In genomic region chr1:11623702-11624101, GRCh38 we compare ENCODE assay signal across 21 cellular contexts. TPM values are rescaled to one million over a fixed set of nuclear protein-coding genes. Genes with fewer than 3 reads are reported as not detected.
DNase-seq lines count a peak whose midpoint lies in the region; ATAC-seq, FAIRE-seq and TF ChIP-seq lines count a peak whose summit lies in the region.
"Had no signal": no experiment of that assay in that cellular context is flagged by ENCODE, and none has a peak within 500 bp of the region (broad histone marks: within the 10 kb centered on the region; RNA-seq: fewer than 3 reads in every experiment).

No MANE protein-coding gene starts in this region.

- H3K27ac ChIP-seq in HEK293 (ENCODE audit: extremely low read depth, low read depth, low read length) (no peak overlapping the region), K562 (ENCODE audit: extremely low read depth, low read depth, low read length) (no peak overlapping the region), osteoblast (ENCODE audit: low read depth, low read length) (no peak overlapping the region)
- H3K27ac ChIP-seq: 22Rv1; A549; BLaER1 treated with 17β-estradiol and CSF1 and Interleukin-3, amounts not matched to agents 10 nM and 100 nM; C4-2B had no signal

- no peak overlapping the region for H2AFZ ChIP-seq in K562 (ENCODE audit: low read depth, low read length)
- no peak overlapping the region for H2AFZ ChIP-seq in osteoblast (ENCODE audit: low read length)

- H3K4me1 ChIP-seq in HEK293 (ENCODE audit: control insufficient read depth, insufficient read depth, low read length), result no peaks in the 10 kb centered on the region
- H3K4me1 ChIP-seq in K562 (replicated peaks in 1 of 2; ENCODE audit: control insufficient read depth in 2 of 2, insufficient read depth in 2 of 2, low read length in 2 of 2), result no peaks in the 10 kb centered on the region
- H3K4me1 ChIP-seq in osteoblast (ENCODE audit: insufficient read depth, low read length), result no peaks in the 10 kb centered on the region
- H3K4me1 ChIP-seq: A549, Caco-2 had no signal

- TF ChIP-seq EP300 in K562 (IDR thresholded peaks at IDR 0.05; ENCODE audit: low read length), result no peak

- no peak for TF ChIP-seq CTCF in HEK293 (tag by site-specific recombination; IDR thresholded peaks at IDR 0.05)
- no peak for TF ChIP-seq CTCF in K562 (IDR thresholded peaks at IDR 0.05 in 2 of 3, conservative IDR thresholded peaks at IDR 0.05 in 1 of 3; ENCODE audit: insufficient read depth in 2 of 3, low read depth in 1 of 3, low read length in 3 of 3)
- TF ChIP-seq CTCF in osteoblast (IDR thresholded peaks at IDR 0.05; ENCODE audit: extremely low read depth, low read depth, low read length), result no peak

- no peak for TF ChIP-seq POLR2A in K562 (conservative IDR thresholded peaks at IDR 0.05)

- H3K79me2 ChIP-seq in K562 (ENCODE audit: control insufficient read depth, insufficient read depth, low read length), result no peaks in the 10 kb centered on the region
- no peaks in the 10 kb centered on the region for H3K79me2 ChIP-seq in osteoblast (ENCODE audit: insufficient read depth, low read length)

- CTCF ChIA-PET in HEK293 (lab: Yijun Ruan, JAX), result interaction anchor here (0.7 to 1.4 kb wide), 3 partner anchors 11 to 562 kb away, joined by 3 to 4 read pairs (median 4); no protein-coding TSS in a partner anchor
- CTCF ChIA-PET in K562 (lab: Yijun Ruan, JAX; ENCODE audit: low intra/inter-chr PET ratio), result no interaction called here

- intact Hi-C loops in K562 (cut with micrococcal nuclease), result no loop called here

- POLR2A ChIA-PET in HEK293 (lab: Yijun Ruan, JAX), result no interaction called here
- POLR2A ChIA-PET in K562 (lab: Yijun Ruan, JAX), result no interaction called here

- TF ChIP-seq RAD21 in K562 (CRISPR knock-in tag; conservative IDR thresholded peaks at IDR 0.05 in 1 of 2, IDR thresholded peaks at IDR 0.05 in 1 of 2), result no peak

- H4K20me1 ChIP-seq in K562 (replicated peaks; ENCODE audit: control insufficient read depth, insufficient read depth, low read length) (peaks cover 10% of the 10 kb centered on the region), osteoblast (ENCODE audit: insufficient read depth, low read length) (no peaks in the 10 kb centered on the region)

- ATAC-seq in K562, result no peak
- ATAC-seq: A549; CD8-positive, alpha-beta T cell had no signal

- H3K9me3 ChIP-seq in HEK293 (ENCODE audit: control insufficient read depth, insufficient read depth, low read depth, low read length), result no peaks in the 10 kb centered on the region
- H3K9me3 ChIP-seq in K562 (replicated peaks; ENCODE audit: control insufficient read depth, insufficient read depth, low read depth, low read length), result no peaks in the 10 kb centered on the region
- no peaks in the 10 kb centered on the region for H3K9me3 ChIP-seq in osteoblast (ENCODE audit: low read depth, low read length)
- H3K9me3 ChIP-seq: A549; BLaER1 treated with 17β-estradiol and CSF1 and Interleukin-3, amounts not matched to agents 10 nM and 100 nM; Caco-2 had no signal

- H3K4me3 ChIP-seq in HEK293 (ENCODE audit: low read depth, low read length) (no peak overlapping the region), K562 (no peak overlapping the region), osteoblast (ENCODE audit: insufficient read depth, low read length) (no peak overlapping the region)
- H3K4me3 ChIP-seq: A549; BLaER1 treated with 17β-estradiol and CSF1 and Interleukin-3, amounts not matched to agents 10 nM and 100 nM had no signal

- 0% methylated on average over 8 of the region's 8 CpGs for WGBS in K562 (ENCODE audit: insufficient coverage, low coverage, missing lambda C conversion rate)

- no peak overlapping the region for H3K4me2 ChIP-seq in K562 (ENCODE audit: insufficient read depth, low read length)
- no peak overlapping the region for H3K4me2 ChIP-seq in osteoblast (ENCODE audit: insufficient read depth, low read length)
- H3K4me2 ChIP-seq: A549; BLaER1 treated with 17β-estradiol and CSF1 and Interleukin-3, amounts not matched to agents 10 nM and 100 nM had no signal

- no peak overlapping the region for H3K9ac ChIP-seq in K562 (ENCODE audit: insufficient read depth in 1 of 2, low read depth in 2 of 2, low read length in 2 of 2)
- H3K9ac ChIP-seq: BLaER1 treated with 17β-estradiol and CSF1 and Interleukin-3, amounts not matched to agents 10 nM and 100 nM had no signal

- no peak for FAIRE-seq in K562 (lab: Jason Lieb, UNC)
- FAIRE-seq: A549, D721Med, G401.6, GM12891, GM19239 had no signal

- DNase-seq in K562 (ENCODE audit: extremely low read depth in 1 of 4, low spot score in 3 of 4) (no peak), osteoblast (ENCODE audit: insufficient read length, low spot score, missing footprints) (peak; percentile 29), SKM-1 treated with dmso at 0.1 percent for 144 hours (lab: John Stamatoyannopoulos, UW; ENCODE audit: unreplicated experiment) (no peak), hippocampal formation (lab: John Stamatoyannopoulos, UW) (no peak)
- DNase-seq: AML-193; Caco-2; Calu3; CD4-positive, alpha-beta T cell; CD8-positive, alpha-beta T cell; DMS79 treated with DMSO at 0.1 percent for 48 hours; GF-D8 had no signal

- H3K36me3 ChIP-seq in HEK293 (ENCODE audit: control insufficient read depth in 2 of 2, insufficient read depth in 1 of 2, low read length in 2 of 2), result no peaks in the 10 kb centered on the region
- H3K36me3 ChIP-seq in K562 (ENCODE audit: control insufficient read depth, insufficient read depth, low read length), result no peaks in the 10 kb centered on the region
- no peaks in the 10 kb centered on the region for H3K36me3 ChIP-seq in osteoblast (ENCODE audit: insufficient read depth, low read length)
- H3K36me3 ChIP-seq: BLaER1 treated with 17β-estradiol and CSF1 and Interleukin-3, amounts not matched to agents 10 nM and 100 nM had no signal

- in situ Hi-C loops in K562 (cut with MboI), result no loop called here

- BruUV-seq in K562 (replicated peaks; lab: Mats Ljungman, UMichigan), result no TSS peak

- H3K27me3 ChIP-seq in K562 (ENCODE audit: control insufficient read depth in 2 of 2, insufficient read depth in 2 of 2, low read length in 2 of 2), result peaks cover 45 to 81% of the 10 kb centered on the region in 2 experiments
- peaks cover 8% of the 10 kb centered on the region for H3K27me3 ChIP-seq in osteoblast (ENCODE audit: insufficient read depth, low read length)
- H3K27me3 ChIP-seq: BLaER1 treated with 17β-estradiol and CSF1 and Interleukin-3, amounts not matched to agents 10 nM and 100 nM had no signal

- no peaks in the 10 kb centered on the region for H3K9me1 ChIP-seq in K562 (ENCODE audit: control insufficient read depth, insufficient read depth, low read length)

RNA-seq across cellular contexts. Expression of gene FBXO2, which starts 30.5 kb away (rescaled TPM):
- 0.76 and 1.9 TPM in 2 replicates for total RNA-seq in K562 (2011; cell fraction: chromatin; rRNA removed; ENCODE audit: low replicate concordance)
- 1.7 and 1.8 TPM in 2 replicates for total RNA-seq in K562 (2011; cell fraction: nucleolus; rRNA removed)
- total RNA-seq in K562 (2011; cell fraction: nucleoplasm; rRNA removed), result 1.3 and 1.5 TPM in 2 replicates
- total RNA-seq in K562 (2014; rRNA removed), result 1.1 and 1.9 TPM in 2 replicates
- 0.16 and 0.25 TPM in 2 replicates for total RNA-seq in K562 (2014; rRNA removed; fragmentation: Illumina TruSeq; extraction: Trizol)
- 0.22 and 0.41 TPM in 2 replicates for total RNA-seq in K562 (2015; rRNA removed; fragmentation: Illumina TruSeq; extraction: Trizol)
- total RNA-seq in K562 (2021), result 1.4 and 1.7 TPM in 2 replicates
- 1.1 and 2.8 TPM in 2 replicates for polyA plus RNA-seq in K562 (2011; rRNA removed)
- polyA plus RNA-seq in K562 (2011; cell fraction: cytosol; rRNA removed), result 2.6 and 3.2 TPM in 2 replicates
- polyA plus RNA-seq in K562 (2011; cell fraction: nucleus; rRNA removed), result 4.5 and 6.3 TPM in 2 replicates
- 1.6 and 1.8 TPM in 2 replicates for polyA plus RNA-seq in K562 (2012)
- 0.27 and 0.46 TPM in 2 replicates for polyA plus RNA-seq in K562 (2014; fragmentation: Illumina TruSeq; extraction: Trizol)
- under 1 TPM; 0.04 to 0.27 TPM for polyA plus RNA-seq in K562 (2014; fragmentation: Nextera tagmentation; extraction: Ambion mirVana)
- 1.6 and 2.2 TPM in 2 replicates for polyA plus RNA-seq in K562 (2014; rRNA removed)
- 0.21 and 0.48 TPM in 2 replicates for polyA minus RNA-seq in K562 (2011; rRNA and poly(A)+ RNA removed)
- 0.57 and 2.8 TPM in 2 replicates for polyA minus RNA-seq in K562 (2011; cell fraction: cytosol; rRNA and poly(A)+ RNA removed)
- polyA minus RNA-seq in K562 (2011; cell fraction: nucleus; rRNA and poly(A)+ RNA removed), result 0.67 and 1.4 TPM in 2 replicates
- total RNA-seq in osteoblast, result 0.29 and 0.36 TPM in 2 replicates

RNA-seq across cellular contexts. Expression of gene FBXO44, which starts 31.0 kb away (rescaled TPM):
- 25.1 and 57.8 TPM in 2 replicates for total RNA-seq in K562 (2011; cell fraction: chromatin; rRNA removed; ENCODE audit: low replicate concordance)
- 47.5 and 48.8 TPM in 2 replicates for total RNA-seq in K562 (2011; cell fraction: nucleolus; rRNA removed)
- total RNA-seq in K562 (2011; cell fraction: nucleoplasm; rRNA removed), result 32.2 and 35.3 TPM in 2 replicates
- total RNA-seq in K562 (2014; rRNA removed) (11.6 and 14.7 TPM in 2 replicates), K562 (2014; rRNA removed; fragmentation: Illumina TruSeq; extraction: Trizol) (2.6 and 3.9 TPM in 2 replicates), K562 (2015; rRNA removed; fragmentation: Illumina TruSeq; extraction: Trizol) (6.1 and 6.7 TPM in 2 replicates), K562 (2021) (15.7 and 16.4 TPM in 2 replicates), osteoblast (14.4 and 16.3 TPM in 2 replicates)
- polyA plus RNA-seq in K562 (2011; rRNA removed) (8.3 and 18.1 TPM in 2 replicates), K562 (2014; fragmentation: Illumina TruSeq; extraction: Trizol) (5.9 and 9.8 TPM in 2 replicates), K562 (2014; fragmentation: Nextera tagmentation; extraction: Ambion mirVana) (1 to 10 TPM in 1 of 2 experiments, under 1 TPM in 1; 0.69 to 1.3 TPM), K562 (2014; rRNA removed) (20.9 and 23.7 TPM in 2 replicates)
- polyA plus RNA-seq in K562 (2011; cell fraction: cytosol; rRNA removed), result 18.0 and 19.5 TPM in 2 replicates
- polyA plus RNA-seq in K562 (2011; cell fraction: nucleus; rRNA removed), result 93.3 and 93.5 TPM in 2 replicates
- polyA plus RNA-seq in K562 (2012), result 11.8 and 19.7 TPM in 2 replicates
- polyA minus RNA-seq in K562 (2011; rRNA and poly(A)+ RNA removed), result 5.7 and 7.3 TPM in 2 replicates
- 3.5 and 14.7 TPM in 2 replicates for polyA minus RNA-seq in K562 (2011; cell fraction: cytosol; rRNA and poly(A)+ RNA removed)
- 29.5 and 46.7 TPM in 2 replicates for polyA minus RNA-seq in K562 (2011; cell fraction: nucleus; rRNA and poly(A)+ RNA removed)

RNA-seq across cellular contexts. Expression of gene FBXO6, which starts 40.3 kb away (rescaled TPM):
- 3.1 and 10.3 TPM in 2 replicates for total RNA-seq in K562 (2011; cell fraction: chromatin; rRNA removed; ENCODE audit: low replicate concordance)
- 13.0 and 14.1 TPM in 2 replicates for total RNA-seq in K562 (2011; cell fraction: nucleolus; rRNA removed)
- total RNA-seq in K562 (2011; cell fraction: nucleoplasm; rRNA removed), result 7.6 and 11.3 TPM in 2 replicates
- total RNA-seq in K562 (2014; rRNA removed) (44.1 and 44.9 TPM in 2 replicates), K562 (2014; rRNA removed; fragmentation: Illumina TruSeq; extraction: Trizol) (9.6 and 15.2 TPM in 2 replicates), K562 (2015; rRNA removed; fragmentation: Illumina TruSeq; extraction: Trizol) (23.8 and 24.5 TPM in 2 replicates), K562 (2021) (23.2 and 24.9 TPM in 2 replicates), osteoblast (8.7 and 8.8 TPM in 2 replicates)
- polyA plus RNA-seq in K562 (2011; rRNA removed) (35.2 and 64.0 TPM in 2 replicates), K562 (2014; fragmentation: Illumina TruSeq; extraction: Trizol) (34.1 and 34.7 TPM in 2 replicates), K562 (2014; fragmentation: Nextera tagmentation; extraction: Ambion mirVana) (10 to 100 TPM; 10.6 to 16.4 TPM), K562 (2014; rRNA removed) (45.8 and 49.6 TPM in 2 replicates)
- 96.3 and 104 TPM in 2 replicates for polyA plus RNA-seq in K562 (2011; cell fraction: cytosol; rRNA removed)
- polyA plus RNA-seq in K562 (2011; cell fraction: nucleus; rRNA removed), result 14.1 and 20.6 TPM in 2 replicates
- polyA plus RNA-seq in K562 (2012), result 26.0 and 39.2 TPM in 2 replicates
- polyA minus RNA-seq in K562 (2011; rRNA and poly(A)+ RNA removed), result 15.9 and 20.2 TPM in 2 replicates
- polyA minus RNA-seq in K562 (2011; cell fraction: cytosol; rRNA and poly(A)+ RNA removed), result 14.4 and 33.6 TPM in 2 replicates
- polyA minus RNA-seq in K562 (2011; cell fraction: nucleus; rRNA and poly(A)+ RNA removed), result 6.2 and 9.4 TPM in 2 replicates
- total RNA-seq: A172 had no signal

RNA-seq across cellular contexts. Expression of gene MAD2L2, which starts 57.2 kb away (rescaled TPM):
- 61.6 and 182 TPM in 2 replicates for total RNA-seq in K562 (2011; cell fraction: chromatin; rRNA removed; ENCODE audit: low replicate concordance)
- 209 and 213 TPM in 2 replicates for total RNA-seq in K562 (2011; cell fraction: nucleolus; rRNA removed)
- 129 and 143 TPM in 2 replicates for total RNA-seq in K562 (2011; cell fraction: nucleoplasm; rRNA removed)
- total RNA-seq in K562 (2014; rRNA removed), result 286 and 326 TPM in 2 replicates
- total RNA-seq in K562 (2014; rRNA removed; fragmentation: Illumina TruSeq; extraction: Trizol), result 69.7 and 100 TPM in 2 replicates
- total RNA-seq in K562 (2015; rRNA removed; fragmentation: Illumina TruSeq; extraction: Trizol), result 143 TPM in 2 replicates
- 211 and 212 TPM in 2 replicates for total RNA-seq in K562 (2021)
- polyA plus RNA-seq in K562 (2011; rRNA removed), result 138 and 190 TPM in 2 replicates
- 297 and 419 TPM in 2 replicates for polyA plus RNA-seq in K562 (2011; cell fraction: cytosol; rRNA removed)
- 289 and 315 TPM in 2 replicates for polyA plus RNA-seq in K562 (2011; cell fraction: nucleus; rRNA removed)
- polyA plus RNA-seq in K562 (2012), result 217 and 239 TPM in 2 replicates
- 185 and 189 TPM in 2 replicates for polyA plus RNA-seq in K562 (2014; fragmentation: Illumina TruSeq; extraction: Trizol)
- 10 to 100 TPM; 12.4 to 25.9 TPM for polyA plus RNA-seq in K562 (2014; fragmentation: Nextera tagmentation; extraction: Ambion mirVana)
- 270 and 279 TPM in 2 replicates for polyA plus RNA-seq in K562 (2014; rRNA removed)
- polyA minus RNA-seq in K562 (2011; rRNA and poly(A)+ RNA removed), result 95.3 and 109 TPM in 2 replicates
- 94.6 and 115 TPM in 2 replicates for polyA minus RNA-seq in K562 (2011; cell fraction: cytosol; rRNA and poly(A)+ RNA removed)
- polyA minus RNA-seq in K562 (2011; cell fraction: nucleus; rRNA and poly(A)+ RNA removed), result 71.6 and 96.6 TPM in 2 replicates
- 20.6 and 22.7 TPM in 2 replicates for total RNA-seq in osteoblast

Comparison
In these comparisons a context has a peak if more than half of its experiments do, and no peak if none do; other contexts are left out.
1. Of the 44 proteins assayed by ChIP-seq in both K562 and HEK293: peak only in K562: ZNF121; only in HEK293: none; in both: none; in neither: 43.